In the genomic region with DNA sequence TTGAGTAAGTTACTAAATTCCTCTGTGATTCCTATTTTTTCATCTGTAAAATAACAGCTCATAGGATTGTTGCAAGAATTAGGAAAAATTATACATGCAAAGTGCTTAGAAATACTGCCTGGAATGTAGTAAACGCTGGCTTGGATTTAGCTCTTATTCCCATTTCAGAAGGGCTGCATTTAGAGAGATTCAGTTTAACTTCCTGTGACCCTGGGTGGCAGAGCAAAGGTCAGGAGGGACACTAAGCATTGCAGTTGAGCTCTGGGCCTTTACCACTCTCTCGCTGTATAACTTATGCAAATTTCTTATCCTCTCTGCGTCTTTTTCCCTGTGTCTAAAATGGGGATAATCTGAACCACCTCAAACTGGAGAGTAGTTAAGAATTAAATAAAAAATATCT, we compare ENCODE assay signal across 29 cellular contexts.
"Had no signal": no experiment of that assay in that cellular context is flagged by ENCODE, and none has a peak within 500 bp of the region (broad histone marks: within the 10 kb centered on the region; RNA-seq: fewer than 3 reads in every experiment).

No MANE protein-coding gene starts in this region.

- FAIRE-seq: endometrium, endothelial cell of umbilical vein had no signal

- H3K4me3 Mint-ChIP-seq: activated CD4-positive, alpha-beta memory T cell treated with anti-CD3 and anti-CD28 coated beads, Interleukin-2, amount 10 ng/mL, durations not matched to agents 7 days and 5 days; activated CD4-positive, alpha-beta T cell treated with anti-CD3 and anti-CD28 coated beads, Interleukin-2, amount 10 ng/mL, durations not matched to agents 7 days and 5 days; activated naive CD4-positive, alpha-beta T cell treated with anti-CD3 and anti-CD28 coated beads, Interleukin-2, amount 10 ng/mL, durations not matched to agents 7 days and 5 days; activated naive CD8-positive, alpha-beta T cell treated with anti-CD3 and anti-CD28 coated beads, Interleukin-2, amount 10 ng/mL, durations not matched to agents 7 days and 5 days; activated T-cell treated with anti-CD3 and anti-CD28 coated beads, Interleukin-2, amount 50 U/mL, for 24 hours; activated T-cell treated with anti-CD3 and anti-CD28 coated beads, Interleukin-2, amount 50 U/mL, for 72 hours; brain had no signal

- H3K9me3 Mint-ChIP-seq: activated CD4-positive, alpha-beta memory T cell treated with anti-CD3 and anti-CD28 coated beads, Interleukin-2, amount 10 ng/mL, durations not matched to agents 7 days and 5 days; activated CD4-positive, alpha-beta T cell treated with anti-CD3 and anti-CD28 coated beads, Interleukin-2, amount 10 ng/mL, durations not matched to agents 7 days and 5 days; activated naive CD4-positive, alpha-beta T cell treated with anti-CD3 and anti-CD28 coated beads, Interleukin-2, amount 10 ng/mL, durations not matched to agents 7 days and 5 days; activated naive CD4-positive, alpha-beta T cell treated with anti-CD3 and anti-CD28 coated beads, Interleukin-2, amount 50 U/mL, for 72 hours; activated naive CD8-positive, alpha-beta T cell treated with anti-CD3 and anti-CD28 coated beads, Interleukin-2, amount 10 ng/mL, durations not matched to agents 7 days and 5 days; activated T-cell treated with anti-CD3 and anti-CD28 coated beads, Interleukin-2, amount 50 U/mL, for 24 hours; activated T-cell treated with anti-CD3 and anti-CD28 coated beads, Interleukin-2, amount 50 U/mL, for 72 hours; brain had no signal

- H3K4me1 Mint-ChIP-seq: activated CD4-positive, alpha-beta memory T cell treated with anti-CD3 and anti-CD28 coated beads, Interleukin-2, amount 10 ng/mL, durations not matched to agents 7 days and 5 days; activated CD4-positive, alpha-beta T cell treated with anti-CD3 and anti-CD28 coated beads, Interleukin-2, amount 10 ng/mL, durations not matched to agents 7 days and 5 days; activated naive CD4-positive, alpha-beta T cell treated with anti-CD3 and anti-CD28 coated beads, Interleukin-2, amount 10 ng/mL, durations not matched to agents 7 days and 5 days; activated naive CD8-positive, alpha-beta T cell treated with anti-CD3 and anti-CD28 coated beads, Interleukin-2, amount 10 ng/mL, durations not matched to agents 7 days and 5 days had no signal

- DNase-seq: activated CD4-positive, alpha-beta memory T cell treated with anti-CD3 and anti-CD28 coated beads, Interleukin-2, amount 10 ng/mL, durations not matched to agents 7 days and 5 days; activated CD4-positive, alpha-beta T cell treated with anti-CD3 and anti-CD28 coated beads for 1 hour; activated CD4-positive, alpha-beta T cell treated with anti-CD3 and anti-CD28 coated beads for 4 hours; activated CD4-positive, alpha-beta T cell treated with anti-CD3 and anti-CD28 coated beads, Interleukin-2, amount 10 ng/mL, durations not matched to agents 7 days and 5 days; activated CD4-positive, alpha-beta T cell treated with anti-CD3 and anti-CD28 coated beads, Interleukin-2, amount 50 U/mL, for 4 hours; activated CD8-positive, alpha-beta memory T cell treated with anti-CD3 and anti-CD28 coated beads, Interleukin-2, amount 50 U/mL, for 48 hours; activated gamma-delta T cell; activated naive CD4-positive, alpha-beta T cell; activated naive CD4-positive, alpha-beta T cell treated with anti-CD3 and anti-CD28 coated beads, Interleukin-2, amount 10 ng/mL, durations not matched to agents 7 days and 5 days; activated naive CD8-positive, alpha-beta T cell treated with anti-CD3 and anti-CD28 coated beads, Interleukin-2, amount 10 ng/mL, durations not matched to agents 7 days and 5 days; activated T-cell treated with anti-CD3 and anti-CD28 coated beads for 4 hours; activated T-cell treated with anti-CD3 and anti-CD28 coated beads, Interleukin-2, amount 50 U/mL, for 24 hours; activated T-cell treated with anti-CD3 and anti-CD28 coated beads, Interleukin-2, amount 50 U/mL, for 72 hours; central memory CD4-positive, alpha-beta T cell; cerebellar nuclear complex; colonic mucosa; effector CD8-positive, alpha-beta T cell; esophagus squamous epithelium; foreskin melanocyte; T-helper 2 cell had no signal

- H3K36me3 Mint-ChIP-seq: activated naive CD4-positive, alpha-beta T cell treated with anti-CD3 and anti-CD28 coated beads, Interleukin-2, amount 10 ng/mL, durations not matched to agents 7 days and 5 days; activated naive CD4-positive, alpha-beta T cell treated with anti-CD3 and anti-CD28 coated beads, Interleukin-2, amount 50 U/mL, for 72 hours; activated naive CD8-positive, alpha-beta T cell treated with anti-CD3 and anti-CD28 coated beads, Interleukin-2, amount 10 ng/mL, durations not matched to agents 7 days and 5 days; brain had no signal

- H3K27ac ChIP-seq: ascending aorta, breast epithelium, cardiac muscle cell, colonic mucosa, epithelial cell of prostate, esophagus squamous epithelium, gastroesophageal sphincter had no signal

- H3K27ac Mint-ChIP-seq: activated CD4-positive, alpha-beta memory T cell treated with anti-CD3 and anti-CD28 coated beads, Interleukin-2, amount 10 ng/mL, durations not matched to agents 7 days and 5 days; activated CD4-positive, alpha-beta T cell treated with anti-CD3 and anti-CD28 coated beads, Interleukin-2, amount 10 ng/mL, durations not matched to agents 7 days and 5 days; activated naive CD4-positive, alpha-beta T cell treated with anti-CD3 and anti-CD28 coated beads, Interleukin-2, amount 10 ng/mL, durations not matched to agents 7 days and 5 days; activated naive CD4-positive, alpha-beta T cell treated with anti-CD3 and anti-CD28 coated beads, Interleukin-2, amount 50 U/mL, for 72 hours; activated naive CD8-positive, alpha-beta T cell treated with anti-CD3 and anti-CD28 coated beads, Interleukin-2, amount 10 ng/mL, durations not matched to agents 7 days and 5 days; activated T-cell treated with anti-CD3 and anti-CD28 coated beads, Interleukin-2, amount 50 U/mL, for 24 hours; activated T-cell treated with anti-CD3 and anti-CD28 coated beads, Interleukin-2, amount 50 U/mL, for 72 hours had no signal

- H3K4me1 ChIP-seq: ascending aorta, breast epithelium, colonic mucosa, esophagus squamous epithelium, gastroesophageal sphincter had no signal

- H3K9me3 ChIP-seq: ascending aorta, breast epithelium, colonic mucosa, esophagus squamous epithelium, gastroesophageal sphincter had no signal

- H3K4me3 ChIP-seq: ascending aorta, breast epithelium, cardiac muscle cell, colonic mucosa, esophagus squamous epithelium, gastroesophageal sphincter had no signal

- H3K36me3 ChIP-seq: ascending aorta, breast epithelium, cardiac muscle cell, colonic mucosa, esophagus squamous epithelium, gastroesophageal sphincter had no signal

- ATAC-seq: activated naive CD4-positive, alpha-beta T cell treated with anti-CD3 and anti-CD28 coated beads, Interleukin-2, amount 50 U/mL, for 72 hours; activated T-cell treated with anti-CD3 and anti-CD28 coated beads, Interleukin-2, amount 50 U/mL, for 72 hours; gastroesophageal sphincter had no signal

- H3K27me3 ChIP-seq: ascending aorta, breast epithelium, cardiac muscle cell, colonic mucosa had no signal
